Comparison of ENCODE assay signal across 23 cellular contexts in genomic region chr6:29227235-29227634, GRCh38. TPM values are rescaled to one million over a fixed set of nuclear protein-coding genes. Genes with fewer than 3 reads are reported as not detected.
"Had no signal": no experiment of that assay in that cellular context is flagged by ENCODE, and none has a peak within 500 bp of the region (broad histone marks: within the 10 kb centered on the region; RNA-seq: fewer than 3 reads in every experiment).

No MANE protein-coding gene starts in this region.

- DNase-seq: activated CD4-positive, alpha-beta T cell treated with anti-CD3 and anti-CD28 coated beads, Interleukin-2, amount 10 ng/mL, durations not matched to agents 24 days and 14 days; activated CD4-positive, CD25-positive, alpha-beta regulatory T cell; activated CD8-positive, alpha-beta memory T cell treated with anti-CD3 and anti-CD28 coated beads, Interleukin-2, amount 50 U/mL, for 48 hours; activated naive CD8-positive, alpha-beta T cell treated with anti-CD3 and anti-CD28 coated beads for 36 hours; amygdala; cortex of kidney; effector memory CD8-positive, alpha-beta T cell; head of caudate nucleus; left colon; naive B cell; pancreas; sigmoid colon; spleen; thyroid gland had no signal

- ATAC-seq: effector memory CD8-positive, alpha-beta T cell; left colon; pancreas had no signal

- H3K9me3 ChIP-seq: pancreas, sigmoid colon, spleen, thyroid gland had no signal

- H3K36me3 ChIP-seq: pancreas, sigmoid colon, spleen, thyroid gland had no signal

- H3K4me3 ChIP-seq: pancreas, sigmoid colon, spleen, thyroid gland had no signal

- H3K4me1 ChIP-seq: pancreas, sigmoid colon, spleen, thyroid gland had no signal

- H3K27me3 ChIP-seq: sigmoid colon, thyroid gland had no signal

- FAIRE-seq: frontal cortex, islet of Langerhans, pancreas had no signal

- H3K27ac ChIP-seq: epithelial cell of prostate, pancreas, sigmoid colon, spleen, thyroid gland had no signal

RNA-seq across cellular contexts. Expression of gene OR2J2, which starts 56.5 kb away (rescaled TPM):
- total RNA-seq: activated CD4-positive, alpha-beta T cell treated with anti-CD3 and anti-CD28 coated beads, Interleukin-2, amount 10 ng/mL, durations not matched to agents 24 days and 14 days; activated naive CD8-positive, alpha-beta T cell treated with anti-CD3 and anti-CD28 coated beads for 36 hours; activated T-helper 1 cell treated with anti-CD3 and anti-CD28 coated beads, Interleukin-12 subunit alpha, Interleukin-12 subunit beta, Interleukin-2, Interleukin-4 antibody, amounts not matched to agents 30 ng/mL and 10 ng/mL and 1 ng/mL, durations not matched to agents 14 hours and 24 hours and 36 hours; fibroblast of lung; frontal cortex; left colon; lung microvascular endothelial cell; mononuclear cell; pancreas; sigmoid colon; spleen; T-helper 2 cell treated with Interferon-gamma antibody and Interleukin-4, amounts not matched to agents 100 ng/mL and 5 ng/mL, for 36 hours; urinary bladder had no signal
- polyA plus RNA-seq: fibroblast of lung, pancreas, sigmoid colon, spleen, urinary bladder had no signal
